ENCODE assay signal across 11 cellular contexts in genomic region chr1:246219508-246220030, GRCh38.
A peak's percentile ranks its signal among the peaks of the same experiment; 100 is the strongest.
DNase-seq lines count a peak whose midpoint lies in the region; TF ChIP-seq lines count a peak whose summit lies in the region.
"Had no signal": no experiment of that assay in that cellular context is flagged by ENCODE, and none has a peak within 500 bp of the region (broad histone marks: within the 10 kb centered on the region; RNA-seq: fewer than 3 reads in every experiment).

No MANE protein-coding gene starts in this region.

- TF ChIP-seq CTCF in HFF-Myc (IDR thresholded peaks at IDR 0.05; ENCODE audit: low read depth, low read length, missing control alignments) (no peak), fibroblast of mammary gland (conservative IDR thresholded peaks at IDR 0.05; ENCODE audit: control insufficient read depth, insufficient read depth, low read depth, low read length) (no peak)

- peak; percentile 29 for DNase-seq in D341Med (ENCODE audit: low spot score)
- peak; percentile 4 for DNase-seq in HFF-Myc (ENCODE audit: extremely low read depth, low read depth)
- peak; percentile 97 for DNase-seq in NCI-H2107 treated with DMSO at 0.1 percent for 48 hours (lab: John Stamatoyannopoulos, UW; ENCODE audit: unreplicated experiment)
- peak; percentile 40 for DNase-seq in fibroblast of mammary gland (ENCODE audit: low read depth)
- DNase-seq in DMS114 treated with DMSO at 0.1 percent for 48 hours (lab: John Stamatoyannopoulos, UW; ENCODE audit: unreplicated experiment): no peak
- no peak for DNase-seq in DMS 273 (lab: John Stamatoyannopoulos, UW; ENCODE audit: unreplicated experiment)
- DNase-seq in activated naive CD4-positive, alpha-beta T cell treated with Interleukin-2 at 50 U/mL for 16 hours: no peak
- no peak for DNase-seq in stimulated activated CD4-positive, alpha-beta T cell treated with anti-CD3 and anti-CD28 coated beads, Interleukin-12 subunit alpha, Interleukin-12 subunit beta, amount 100 ng/mL, for 4 hours
- DNase-seq: CD4-positive, CD25-positive, alpha-beta regulatory T cell; erythroblast; GM23248 had no signal

- no peak overlapping the region for H3K4me3 ChIP-seq in HFF-Myc (replicated peaks; ENCODE audit: low read depth, low read length)
- no peak overlapping the region for H3K4me3 ChIP-seq in fibroblast of mammary gland (ENCODE audit: control insufficient read depth, low read depth, low read length)
- H3K4me3 ChIP-seq: GM23248 had no signal

Comparison
In these comparisons a context has a peak if more than half of its experiments do, and no peak if none do; other contexts are left out.
1. DNase-seq: peak in D341Med (single experiment), HFF-Myc (single experiment), NCI-H2107 treated with DMSO at 0.1 percent for 48 hours (single experiment) and fibroblast of mammary gland (single experiment); none in DMS114 treated with DMSO at 0.1 percent for 48 hours (single experiment), DMS 273 (single experiment), activated naive CD4-positive, alpha-beta T cell treated with Interleukin-2 at 50 U/mL for 16 hours (single experiment) and stimulated activated CD4-positive, alpha-beta T cell treated with anti-CD3 and anti-CD28 coated beads, Interleukin-12 subunit alpha, Interleukin-12 subunit beta, amount 100 ng/mL, for 4 hours (single experiment).